ENCODE assay signal across 34 cellular contexts in the genomic region with DNA sequence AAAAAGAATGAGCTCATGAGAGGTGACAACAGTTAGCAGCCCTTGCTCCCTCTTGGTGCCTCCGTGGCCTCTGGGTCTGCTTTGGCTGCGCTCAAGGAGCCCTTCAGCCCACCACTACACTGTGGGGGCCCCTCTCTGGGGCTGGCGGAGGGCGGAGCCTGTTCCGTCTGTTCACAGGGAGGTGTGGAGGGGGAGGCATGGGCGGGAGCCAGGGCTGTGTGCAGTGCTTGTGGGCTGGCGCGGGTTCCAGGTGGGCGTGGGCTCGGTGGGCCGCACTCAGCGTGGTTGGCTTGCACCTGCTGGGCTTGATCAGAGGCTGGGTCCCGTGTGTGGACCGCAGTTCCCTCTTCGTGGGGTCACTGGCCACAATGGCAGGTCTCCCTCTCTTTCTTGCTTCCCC.
"Had no signal": no experiment of that assay in that cellular context is flagged by ENCODE, and none has a peak within 500 bp of the region (broad histone marks: within the 10 kb centered on the region; RNA-seq: fewer than 3 reads in every experiment).

No MANE protein-coding gene starts in this region.

- H3K4me3 ChIP-seq: adrenal gland, ascending aorta, breast epithelium, cardiac muscle cell, coronary artery, dorsolateral prefrontal cortex, gastrocnemius medialis had no signal

- H3K36me3 Mint-ChIP-seq: activated CD4-positive, alpha-beta memory T cell treated with anti-CD3 and anti-CD28 coated beads for 36 hours; activated CD8-positive, alpha-beta memory T cell treated with anti-CD3 and anti-CD28 coated beads, Interleukin-2, amount 10 ng/mL, durations not matched to agents 7 days and 5 days; activated naive CD4-positive, alpha-beta T cell treated with anti-CD3 and anti-CD28 coated beads, Interleukin-2, amount 50 U/mL, for 24 hours; activated naive CD8-positive, alpha-beta T cell treated with anti-CD3 and anti-CD28 coated beads for 36 hours had no signal

- H3K4me3 Mint-ChIP-seq: activated CD4-positive, alpha-beta memory T cell treated with anti-CD3 and anti-CD28 coated beads for 36 hours; activated CD4-positive, alpha-beta T cell treated with anti-CD3 and anti-CD28 coated beads for 36 hours; activated CD4-positive, alpha-beta T cell treated with anti-CD3 and anti-CD28 coated beads, Interleukin-2, amount 10 ng/mL, durations not matched to agents 24 days and 14 days; activated CD8-positive, alpha-beta memory T cell treated with anti-CD3 and anti-CD28 coated beads, Interleukin-2, amount 10 ng/mL, durations not matched to agents 7 days and 5 days; activated CD8-positive, alpha-beta T cell treated with anti-CD3 and anti-CD28 coated beads, Interleukin-2, amount 10 ng/mL, durations not matched to agents 7 days and 5 days; activated naive CD4-positive, alpha-beta T cell treated with anti-CD3 and anti-CD28 coated beads for 36 hours; activated naive CD4-positive, alpha-beta T cell treated with anti-CD3 and anti-CD28 coated beads, Interleukin-2, amount 50 U/mL, for 24 hours; activated naive CD8-positive, alpha-beta T cell treated with anti-CD3 and anti-CD28 coated beads for 36 hours; activated naive CD8-positive, alpha-beta T cell treated with anti-CD3 and anti-CD28 coated beads, Interleukin-2, amount 50 U/mL, for 24 hours; activated T-helper 1 cell treated with anti-CD3 and anti-CD28 coated beads, Interleukin-12 subunit alpha, Interleukin-12 subunit beta, Interleukin-2, Interleukin-4 antibody, amounts not matched to agents 30 ng/mL and 10 ng/mL and 1 ng/mL, durations not matched to agents 14 hours and 24 hours and 36 hours; brain; dendritic cell treated with granulocyte-macrophage colony-stimulating factor and Interleukin-4, amounts not matched to agents 40 ng/mL and 50 ng/mL, for 4 days; endodermal cell had no signal

- H3K27ac Mint-ChIP-seq: activated CD4-positive, alpha-beta memory T cell treated with anti-CD3 and anti-CD28 coated beads for 36 hours; activated CD4-positive, alpha-beta T cell treated with anti-CD3 and anti-CD28 coated beads for 36 hours; activated CD4-positive, alpha-beta T cell treated with anti-CD3 and anti-CD28 coated beads, Interleukin-2, amount 10 ng/mL, durations not matched to agents 24 days and 14 days; activated CD8-positive, alpha-beta memory T cell treated with anti-CD3 and anti-CD28 coated beads, Interleukin-2, amount 10 ng/mL, durations not matched to agents 7 days and 5 days; activated CD8-positive, alpha-beta T cell treated with anti-CD3 and anti-CD28 coated beads, Interleukin-2, amount 10 ng/mL, durations not matched to agents 7 days and 5 days; activated naive CD4-positive, alpha-beta T cell treated with anti-CD3 and anti-CD28 coated beads for 36 hours; activated naive CD4-positive, alpha-beta T cell treated with anti-CD3 and anti-CD28 coated beads, Interleukin-2, amount 50 U/mL, for 24 hours; activated naive CD8-positive, alpha-beta T cell treated with anti-CD3 and anti-CD28 coated beads for 36 hours; activated naive CD8-positive, alpha-beta T cell treated with anti-CD3 and anti-CD28 coated beads, Interleukin-2, amount 50 U/mL, for 24 hours; activated T-helper 1 cell treated with anti-CD3 and anti-CD28 coated beads, Interleukin-12 subunit alpha, Interleukin-12 subunit beta, Interleukin-2, Interleukin-4 antibody, amounts not matched to agents 30 ng/mL and 10 ng/mL and 1 ng/mL, durations not matched to agents 14 hours and 24 hours and 36 hours; activated T-helper 2 cell treated with anti-CD3 and anti-CD28 coated beads, Interferon-gamma antibody, Interleukin-2, Interleukin-4, amounts not matched to agents 10 μg/mL and 5 μg/mL and 100 μg/mL, durations not matched to agents 14 hours and 24 hours and 36 hours; brain; dendritic cell treated with granulocyte-macrophage colony-stimulating factor and Interleukin-4, amounts not matched to agents 40 ng/mL and 50 ng/mL, for 4 days; endodermal cell had no signal

- H3K9me3 Mint-ChIP-seq: activated naive CD4-positive, alpha-beta T cell treated with anti-CD3 and anti-CD28 coated beads, Interleukin-2, amount 50 U/mL, for 24 hours had no signal

- H3K36me3 ChIP-seq: adrenal gland, ascending aorta, breast epithelium, cardiac muscle cell, gastrocnemius medialis had no signal

- H3K4me1 Mint-ChIP-seq: activated CD4-positive, alpha-beta T cell treated with anti-CD3 and anti-CD28 coated beads for 36 hours; activated CD4-positive, alpha-beta T cell treated with anti-CD3 and anti-CD28 coated beads, Interleukin-2, amount 10 ng/mL, durations not matched to agents 24 days and 14 days; activated CD8-positive, alpha-beta memory T cell treated with anti-CD3 and anti-CD28 coated beads, Interleukin-2, amount 10 ng/mL, durations not matched to agents 7 days and 5 days; activated naive CD4-positive, alpha-beta T cell treated with anti-CD3 and anti-CD28 coated beads, Interleukin-2, amount 50 U/mL, for 24 hours; activated naive CD8-positive, alpha-beta T cell treated with anti-CD3 and anti-CD28 coated beads for 36 hours; activated naive CD8-positive, alpha-beta T cell treated with anti-CD3 and anti-CD28 coated beads, Interleukin-2, amount 50 U/mL, for 24 hours; brain had no signal

- H3K4me1 ChIP-seq: adrenal gland, ascending aorta, breast epithelium, gastrocnemius medialis had no signal

- H3K27ac ChIP-seq: adrenal gland, ascending aorta, breast epithelium, cardiac muscle cell, coronary artery, dorsolateral prefrontal cortex, gastrocnemius medialis had no signal

- H3K27me3 ChIP-seq: adrenal gland, ascending aorta, breast epithelium, cardiac muscle cell, dorsolateral prefrontal cortex, gastrocnemius medialis had no signal

- DNase-seq: activated CD4-positive, alpha-beta memory T cell treated with anti-CD3 and anti-CD28 coated beads for 36 hours; activated CD4-positive, alpha-beta T cell treated with anti-CD3 and anti-CD28 coated beads for 36 hours; activated CD4-positive, alpha-beta T cell treated with anti-CD3 and anti-CD28 coated beads, Interleukin-2, amount 10 ng/mL, durations not matched to agents 24 days and 14 days; activated CD4-positive, CD25-positive, alpha-beta regulatory T cell; activated CD4-positive, CD25-positive, alpha-beta regulatory T cell treated with anti-CD3 and anti-CD28 coated beads, Interleukin-2, amount 50 U/mL, for 72 hours; activated CD8-positive, alpha-beta memory T cell treated with anti-CD3 and anti-CD28 coated beads, Interleukin-2, amount 10 ng/mL, durations not matched to agents 7 days and 5 days; activated CD8-positive, alpha-beta memory T cell treated with anti-CD3 and anti-CD28 coated beads, Interleukin-2, amount 50 U/mL, for 4 hours; activated CD8-positive, alpha-beta T cell treated with anti-CD3 and anti-CD28 coated beads, Interleukin-2, amount 10 ng/mL, durations not matched to agents 7 days and 5 days; activated effector memory CD4-positive, alpha-beta T cell treated with anti-CD3 and anti-CD28 coated beads, Interleukin-2, amount 50 U/mL, for 16 hours; activated naive CD4-positive, alpha-beta T cell treated with anti-CD3 and anti-CD28 coated beads for 36 hours; activated naive CD8-positive, alpha-beta T cell treated with anti-CD3 and anti-CD28 coated beads for 36 hours; activated naive CD8-positive, alpha-beta T cell treated with anti-CD3 and anti-CD28 coated beads, Interleukin-2, amount 50 U/mL, for 24 hours; activated T-cell treated with anti-CD3 and anti-CD28 coated beads, Interleukin-2, amount 50 U/mL, for 1 hour; activated T-cell treated with anti-CD3 and anti-CD28 coated beads, Interleukin-2, amount 50 U/mL, for 48 hours; adrenal gland; amygdala; central memory CD4-positive, alpha-beta T cell; cerebellar nuclear complex; dorsolateral prefrontal cortex; effector memory CD4-positive, alpha-beta T cell; endodermal cell; foreskin fibroblast; gastrocnemius medialis; glutamatergic neuron; T-helper 2 cell had no signal

- H3K27me3 Mint-ChIP-seq: activated CD4-positive, alpha-beta memory T cell treated with anti-CD3 and anti-CD28 coated beads for 36 hours; activated CD4-positive, alpha-beta T cell treated with anti-CD3 and anti-CD28 coated beads for 36 hours; activated CD4-positive, alpha-beta T cell treated with anti-CD3 and anti-CD28 coated beads, Interleukin-2, amount 10 ng/mL, durations not matched to agents 24 days and 14 days; activated CD8-positive, alpha-beta memory T cell treated with anti-CD3 and anti-CD28 coated beads, Interleukin-2, amount 10 ng/mL, durations not matched to agents 7 days and 5 days; activated naive CD4-positive, alpha-beta T cell treated with anti-CD3 and anti-CD28 coated beads, Interleukin-2, amount 50 U/mL, for 24 hours; activated naive CD8-positive, alpha-beta T cell treated with anti-CD3 and anti-CD28 coated beads for 36 hours; activated naive CD8-positive, alpha-beta T cell treated with anti-CD3 and anti-CD28 coated beads, Interleukin-2, amount 50 U/mL, for 24 hours; brain; dendritic cell treated with granulocyte-macrophage colony-stimulating factor and Interleukin-4, amounts not matched to agents 40 ng/mL and 50 ng/mL, for 4 days had no signal

- H3K9me3 ChIP-seq: adrenal gland, ascending aorta, gastrocnemius medialis had no signal
